ENCODE assay signal across 8 cellular contexts in the genomic region with DNA sequence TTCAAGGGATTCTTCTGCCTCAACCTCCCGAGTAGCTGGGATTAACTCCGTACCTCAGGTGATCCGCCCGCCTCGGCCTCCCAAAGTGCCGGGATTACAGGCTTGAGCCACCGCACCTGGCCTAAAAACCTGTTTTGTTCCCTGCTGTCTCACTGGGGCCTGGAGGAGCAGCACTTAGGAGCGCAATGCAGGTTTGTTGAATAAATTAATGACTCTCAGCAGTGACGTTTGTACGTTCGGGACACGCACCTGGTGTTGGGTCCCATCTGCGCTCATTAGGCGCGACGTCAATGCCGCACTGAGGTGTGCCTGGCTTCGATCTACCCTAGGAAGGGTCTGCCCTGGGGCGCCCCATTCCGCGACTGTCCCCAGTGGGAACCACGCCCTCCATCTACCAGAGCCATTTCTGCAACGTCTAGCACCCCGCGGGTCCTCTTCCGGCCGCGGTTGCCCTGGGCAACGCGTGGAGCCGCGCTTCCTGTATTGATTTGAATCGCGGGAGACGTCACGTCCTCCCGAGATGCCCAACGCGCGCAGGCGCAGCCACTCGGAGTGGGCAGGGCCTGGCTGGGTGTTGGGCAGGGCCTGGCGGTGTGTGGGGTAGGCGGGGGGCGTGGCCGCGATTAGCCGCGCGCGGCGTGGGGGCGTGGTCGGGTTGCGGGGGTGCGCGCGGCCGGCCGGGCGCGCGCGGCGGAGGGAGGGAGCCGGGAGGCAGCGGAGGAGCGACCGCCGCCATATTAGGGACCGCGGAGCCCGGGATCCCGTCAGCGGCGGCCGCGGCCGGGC. TPM values are rescaled to one million over a fixed set of nuclear protein-coding genes. Genes with fewer than 3 reads are reported as not detected.
A peak's percentile ranks its signal among the peaks of the same experiment; 100 is the strongest.
DNase-seq lines count a peak whose midpoint lies in the region; ATAC-seq and TF ChIP-seq lines count a peak whose summit lies in the region.

A gene (plus strand): TSS at position 714 of the 786 bp plus-strand sequence. CDS start 16,679 bp downstream, outside the sequence.

- no peak for TF ChIP-seq RAD21 in SK-N-SH (IDR thresholded peaks at IDR 0.05; ENCODE audit: low read length)

- no peaks in the 10 kb centered on the region for H3K27me3 Mint-ChIP-seq in activated naive CD4-positive, alpha-beta T cell treated with anti-CD3 and anti-CD28 coated beads, Interleukin-2, amount 50 U/mL, for 24 hours

- peak; percentile 31 for TF ChIP-seq POLR2A in testis (IDR thresholded peaks at IDR 0.05)

- CTCF ChIA-PET in SK-N-SH (lab: Yijun Ruan, JAX) = interaction anchor here (1.5 to 1.7 kb wide), 2 partner anchors 33 to 80 kb away, joined by 3 to 9 read pairs; a partner anchor contains a TSS

- H3K4me3 ChIP-seq in SK-N-SH (ENCODE audit: low read depth in 2 of 2, low read length in 1 of 2) = peak within 1 kb of the TSS; percentile 69 to 91
- peak within 1 kb of the TSS; percentile 70 to 93 for H3K4me3 ChIP-seq in testis

- H3K27me3 ChIP-seq in SK-N-SH (ENCODE audit: insufficient read depth) (no peaks in the 10 kb centered on the region), testis (no peaks in the 10 kb centered on the region)

- peaks cover 4% of the 10 kb centered on the region for H3K36me3 Mint-ChIP-seq in activated naive CD4-positive, alpha-beta T cell treated with anti-CD3 and anti-CD28 coated beads, Interleukin-2, amount 50 U/mL, for 24 hours

- H3K4me1 ChIP-seq in SK-N-SH (ENCODE audit: control insufficient read depth in 1 of 2, insufficient read depth in 2 of 2, low read depth in 1 of 2, low read length in 1 of 2) = peaks cover 11% of the 10 kb centered on the region in 2 experiments; a peak in 2 of 4 replicates
- H3K4me1 ChIP-seq in testis = peaks cover 14% of the 10 kb centered on the region

- TF ChIP-seq CTCF in SK-N-SH (IDR thresholded peaks at IDR 0.05) (no peak), omental fat pad (IDR thresholded peaks at IDR 0.05) (no peak), testis (IDR thresholded peaks at IDR 0.05) (no peak)

- peak within 1 kb of the TSS; percentile 89 for H2AFZ ChIP-seq in SK-N-SH (ENCODE audit: low read depth)

- peak within 1 kb of the TSS; percentile 92 for H3K9ac ChIP-seq in SK-N-SH

- peaks cover 32% of the 10 kb centered on the region for H4K20me1 ChIP-seq in SK-N-SH (ENCODE audit: insufficient read depth)

- intact Hi-C loops in testis (cut with DNase I; ENCODE audit: low total_unique reads) = no loop called here

- peaks cover 47% of the 10 kb centered on the region for H3K4me1 Mint-ChIP-seq in activated naive CD4-positive, alpha-beta T cell treated with anti-CD3 and anti-CD28 coated beads, Interleukin-2, amount 50 U/mL, for 24 hours

- no peaks in the 10 kb centered on the region for H3K9me2 ChIP-seq in SK-N-SH

- no peak for TF ChIP-seq EP300 in SK-N-SH (IDR thresholded peaks at IDR 0.05; ENCODE audit: borderline replicate concordance in 1 of 2, low read depth in 1 of 2, low read length in 1 of 2)

- peaks cover 47% of the 10 kb centered on the region for H3K79me2 ChIP-seq in SK-N-SH (ENCODE audit: insufficient read depth)

- POLR2A ChIA-PET in SK-N-SH (lab: Yijun Ruan, JAX) = interaction anchor here (1.4 kb wide), 1 partner anchor 14 kb away, joined by 3 read pairs; no protein-coding TSS in a partner anchor

- 10% methylated on average over 10 of the region's 79 CpGs for WGBS in SK-N-SH (ENCODE audit: low lambda C conversion rate)
- WGBS in testis, 2 donors = 1 to 3% methylated on average over 21 to 50 of the region's 79 CpGs

- H3K36me3 ChIP-seq in SK-N-SH (replicated peaks in 1 of 2; ENCODE audit: control insufficient read depth in 1 of 2, insufficient read depth in 2 of 2, low read length in 1 of 2) (no peaks in the 10 kb centered on the region), testis (ENCODE audit: low read depth, missing control alignments) (no peaks in the 10 kb centered on the region)

- peak within 1 kb of the TSS; percentile 89 for H3K4me3 Mint-ChIP-seq in activated naive CD4-positive, alpha-beta T cell treated with anti-CD3 and anti-CD28 coated beads, Interleukin-2, amount 50 U/mL, for 24 hours

- H3K4me2 ChIP-seq in SK-N-SH = peak within 1 kb of the TSS; percentile 98

- H3K9me3 ChIP-seq in SK-N-SH (no peaks in the 10 kb centered on the region), testis (no peaks in the 10 kb centered on the region)

- peak; percentile 98 for DNase-seq in GM04504 (ENCODE audit: low read depth)
- peak; percentile 97 for DNase-seq in NCI-H1048 (lab: John Stamatoyannopoulos, UW)
- peak; percentile 100 for DNase-seq in SK-N-SH
- peak; percentile 65 for DNase-seq in glomerular endothelial cell (ENCODE audit: extremely low read depth, low read depth, low spot score)
- DNase-seq in omental fat pad (ENCODE audit: low spot score) = peak; percentile 93
- DNase-seq in testis = peak; percentile 99

- H3K9me3 Mint-ChIP-seq in activated naive CD4-positive, alpha-beta T cell treated with anti-CD3 and anti-CD28 coated beads, Interleukin-2, amount 50 U/mL, for 24 hours = no peaks in the 10 kb centered on the region

- H3K27ac Mint-ChIP-seq in activated naive CD4-positive, alpha-beta T cell treated with anti-CD3 and anti-CD28 coated beads, Interleukin-2, amount 50 U/mL, for 24 hours = peak within 1 kb of the TSS; percentile 93

- H3K27ac ChIP-seq in SK-N-SH (ENCODE audit: low read depth in 2 of 2, low read length in 1 of 2) (peak within 1 kb of the TSS; percentile 80 to 81), testis (peak within 1 kb of the TSS; percentile 79 to 90)

- H3F3A ChIP-seq in SK-N-SH (replicated peaks; ENCODE audit: insufficient read depth) = peaks cover 20% of the 10 kb centered on the region

- peak; percentile 78 for ATAC-seq in HG02571 (IDR thresholded peaks at IDR 0.05; ENCODE audit: unreplicated experiment)
- ATAC-seq in omental fat pad (ENCODE audit: low FRiP score) = peak; percentile 98

TF ChIP-seq in SK-N-SH, 30 proteins besides CTCF, POLR2A, EP300 and RAD21 (continues in another document):
- TF ChIP-seq SIN3A (IDR thresholded peaks at IDR 0.05; ENCODE audit: borderline replicate concordance, low read depth, low read length) (peak; percentile 86; the same call in 1 of the 2 replicates), FOXJ3 (CRISPR knock-in tag; IDR thresholded peaks at IDR 0.05) (no peak), CHD2 (IDR thresholded peaks at IDR 0.05; ENCODE audit: low read length, partially characterized antibody) (peak; percentile 66), FOSL2 (IDR thresholded peaks at IDR 0.05; ENCODE audit: borderline replicate concordance, low read depth) (no peak), GABPA (IDR thresholded peaks at IDR 0.05; ENCODE audit: low read depth) (peak; percentile 85), TAF1 (IDR thresholded peaks at IDR 0.05; ENCODE audit: borderline replicate concordance, low read depth, low read length) (peak; percentile 62; the same call in 1 of the 2 replicates), ELF1 (IDR thresholded peaks at IDR 0.05) (peak; percentile 96), RXRA (IDR thresholded peaks at IDR 0.05; ENCODE audit: borderline replicate concordance, low read depth) (no peak)
- TF ChIP-seq, protein P1, sequence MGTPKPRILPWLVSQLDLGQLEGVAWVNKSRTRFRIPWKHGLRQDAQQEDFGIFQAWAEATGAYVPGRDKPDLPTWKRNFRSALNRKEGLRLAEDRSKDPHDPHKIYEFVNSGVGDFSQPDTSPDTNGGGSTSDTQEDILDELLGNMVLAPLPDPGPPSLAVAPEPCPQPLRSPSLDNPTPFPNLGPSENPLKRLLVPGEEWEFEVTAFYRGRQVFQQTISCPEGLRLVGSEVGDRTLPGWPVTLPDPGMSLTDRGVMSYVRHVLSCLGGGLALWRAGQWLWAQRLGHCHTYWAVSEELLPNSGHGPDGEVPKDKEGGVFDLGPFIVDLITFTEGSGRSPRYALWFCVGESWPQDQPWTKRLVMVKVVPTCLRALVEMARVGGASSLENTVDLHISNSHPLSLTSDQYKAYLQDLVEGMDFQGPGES (IDR thresholded peaks at IDR 0.05; ENCODE audit: low read depth, low read length) = no peak
- TF ChIP-seq, protein P2, sequence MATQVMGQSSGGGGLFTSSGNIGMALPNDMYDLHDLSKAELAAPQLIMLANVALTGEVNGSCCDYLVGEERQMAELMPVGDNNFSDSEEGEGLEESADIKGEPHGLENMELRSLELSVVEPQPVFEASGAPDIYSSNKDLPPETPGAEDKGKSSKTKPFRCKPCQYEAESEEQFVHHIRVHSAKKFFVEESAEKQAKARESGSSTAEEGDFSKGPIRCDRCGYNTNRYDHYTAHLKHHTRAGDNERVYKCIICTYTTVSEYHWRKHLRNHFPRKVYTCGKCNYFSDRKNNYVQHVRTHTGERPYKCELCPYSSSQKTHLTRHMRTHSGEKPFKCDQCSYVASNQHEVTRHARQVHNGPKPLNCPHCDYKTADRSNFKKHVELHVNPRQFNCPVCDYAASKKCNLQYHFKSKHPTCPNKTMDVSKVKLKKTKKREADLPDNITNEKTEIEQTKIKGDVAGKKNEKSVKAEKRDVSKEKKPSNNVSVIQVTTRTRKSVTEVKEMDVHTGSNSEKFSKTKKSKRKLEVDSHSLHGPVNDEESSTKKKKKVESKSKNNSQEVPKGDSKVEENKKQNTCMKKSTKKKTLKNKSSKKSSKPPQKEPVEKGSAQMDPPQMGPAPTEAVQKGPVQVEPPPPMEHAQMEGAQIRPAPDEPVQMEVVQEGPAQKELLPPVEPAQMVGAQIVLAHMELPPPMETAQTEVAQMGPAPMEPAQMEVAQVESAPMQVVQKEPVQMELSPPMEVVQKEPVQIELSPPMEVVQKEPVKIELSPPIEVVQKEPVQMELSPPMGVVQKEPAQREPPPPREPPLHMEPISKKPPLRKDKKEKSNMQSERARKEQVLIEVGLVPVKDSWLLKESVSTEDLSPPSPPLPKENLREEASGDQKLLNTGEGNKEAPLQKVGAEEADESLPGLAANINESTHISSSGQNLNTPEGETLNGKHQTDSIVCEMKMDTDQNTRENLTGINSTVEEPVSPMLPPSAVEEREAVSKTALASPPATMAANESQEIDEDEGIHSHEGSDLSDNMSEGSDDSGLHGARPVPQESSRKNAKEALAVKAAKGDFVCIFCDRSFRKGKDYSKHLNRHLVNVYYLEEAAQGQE (IDR thresholded peaks at IDR 0.05; ENCODE audit: low read depth, low read length) = no peak

RNA-seq across cellular contexts. Expression of the gene that starts here (rescaled TPM):
- polyA plus RNA-seq in SK-N-SH (2012; rRNA removed) = 27.1 and 36.3 TPM in 2 replicates
- 10.7 and 16.5 TPM in 2 replicates for polyA plus RNA-seq in SK-N-SH (2012; cell fraction: cytosol; rRNA removed)
- 74.3 and 97.6 TPM in 2 replicates for polyA plus RNA-seq in SK-N-SH (2012; cell fraction: nucleus; rRNA removed)
- total RNA-seq in glomerular endothelial cell = 32.8 and 43.9 TPM in 2 replicates
- 10 to 100 TPM; 10.0 to 33.1 (median 15.3) TPM for total RNA-seq in omental fat pad
- total RNA-seq in testis = 10 to 100 TPM; 91.2 to 95.1 TPM
- polyA plus RNA-seq in testis (ENCODE audit: insufficient read depth, low read depth, low replicate concordance) = 123 TPM

Comparison
In these comparisons a context has a peak if more than half of its experiments do, and no peak if none do; other contexts are left out.
1. Peak in every context shown above with its lines: DNase-seq, ATAC-seq, H3K4me3 ChIP-seq and H3K27ac ChIP-seq.